In genomic region chr1:151147685-151148084, GRCh38 we compare ENCODE assay signal across 11 cellular contexts. TPM values are rescaled to one million over a fixed set of nuclear protein-coding genes. Genes with fewer than 3 reads are reported as not detected.
DNase-seq lines count a peak whose midpoint lies in the region; ATAC-seq and TF ChIP-seq lines count a peak whose summit lies in the region.
"Had no signal": no experiment of that assay in that cellular context is flagged by ENCODE, and none has a peak within 500 bp of the region (broad histone marks: within the 10 kb centered on the region; RNA-seq: fewer than 3 reads in every experiment).

No MANE protein-coding gene starts in this region.

- H3K4ac ChIP-seq in neuronal stem cell (ENCODE audit: low read length): no peak overlapping the region

- H3K79me1 ChIP-seq in neuronal stem cell (ENCODE audit: low read depth, low read length): no peaks in the 10 kb centered on the region

- WGBS in neuronal stem cell (ENCODE audit: extremely low coverage in 2 of 2, insufficient read length in 2 of 2, insufficient replicate concordance in 1 of 2), 2 donors: no CpG with 5 or more reads among the region's 2 CpGs

- H2AFZ ChIP-seq in KMS-11 (ENCODE audit: low read depth): peak overlapping the region; percentile 99; the same call in 1 of the 2 replicates
- peak overlapping the region; percentile 97 for H2AFZ ChIP-seq in neuronal stem cell (ENCODE audit: low read length)

- ATAC-seq in GM21576 (IDR thresholded peaks at IDR 0.05; ENCODE audit: unreplicated experiment) (no peak), HG03460 (IDR thresholded peaks at IDR 0.05; ENCODE audit: unreplicated experiment) (no peak), GM21786 (IDR thresholded peaks at IDR 0.05; ENCODE audit: unreplicated experiment) (no peak)

- H2AK5ac ChIP-seq in neuronal stem cell (ENCODE audit: low read depth, low read length): no peak overlapping the region

- H4K91ac ChIP-seq in neuronal stem cell (ENCODE audit: low read depth, low read length, poor library complexity): no peak overlapping the region

- H3K4me2 ChIP-seq in KMS-11 (no peak overlapping the region; the same call in 1 of the 2 replicates), neuronal stem cell (ENCODE audit: insufficient read depth, low read length, poor library complexity, severe bottlenecking) (no peak overlapping the region)

- H4K20me1 ChIP-seq in KMS-11 (ENCODE audit: insufficient read depth): no peaks in the 10 kb centered on the region

- no peak overlapping the region for H3K18ac ChIP-seq in neuronal stem cell (ENCODE audit: low read length)

- no peak overlapping the region for H2BK12ac ChIP-seq in neuronal stem cell (ENCODE audit: low read length)

- no peak overlapping the region for H3K4me3 ChIP-seq in KMS-11 (IDR thresholded peaks at IDR 0.05; ENCODE audit: insufficient read depth, low read depth, low read length)
- peak overlapping the region in 1 of 2 donors; percentile 93 for H3K4me3 ChIP-seq in ascending aorta
- H3K4me3 ChIP-seq in neuronal stem cell (ENCODE audit: low read length in 2 of 2): no peak overlapping the region

- H3K4me1 ChIP-seq in KMS-11 (ENCODE audit: low read depth, poor library complexity, severe bottlenecking) (peaks cover 13% of the 10 kb centered on the region), ascending aorta (peaks cover 0 to 16% of the 10 kb centered on the region in 2 donors), neuronal stem cell (ENCODE audit: control insufficient read depth in 2 of 2, insufficient read depth in 1 of 2, low read depth in 1 of 2, low read length in 2 of 2) (peaks cover 27 to 32% of the 10 kb centered on the region in 2 donors)
- H3K4me1 ChIP-seq: prostate gland had no signal

- H3K79me2 ChIP-seq in KMS-11 (ENCODE audit: insufficient read depth, low read depth): no peaks in the 10 kb centered on the region

- intact Hi-C loops in ascending aorta (cut with DNase I): loop anchor here (2.0 kb wide), 1 partner anchor 17 kb away; the partner anchor contains the start of gene LYSMD1

- H3K9me3 ChIP-seq in ascending aorta: no peaks in the 10 kb centered on the region
- H3K9me3 ChIP-seq in neuronal stem cell (replicated peaks in 1 of 2; ENCODE audit: control insufficient read depth in 2 of 2, insufficient read depth in 1 of 2, low read depth in 1 of 2, low read length in 2 of 2): no peaks in the 10 kb centered on the region
- H3K9me3 ChIP-seq: prostate gland had no signal

- H3K36me3 ChIP-seq in KMS-11 (ENCODE audit: insufficient read depth) (no peaks in the 10 kb centered on the region), ascending aorta (no peaks in the 10 kb centered on the region), neuronal stem cell (replicated peaks in 1 of 2; ENCODE audit: control insufficient read depth in 2 of 2, insufficient read depth in 2 of 2, low read length in 2 of 2) (peaks cover 0 to 2% of the 10 kb centered on the region in 2 donors)
- H3K36me3 ChIP-seq: prostate gland had no signal

- H3K27ac ChIP-seq in KMS-11: no peak overlapping the region
- H3K27ac ChIP-seq in ascending aorta: peak overlapping the region; percentile 71 to 82
- H3K27ac ChIP-seq in neuronal stem cell (replicated peaks; ENCODE audit: low read length): no peak overlapping the region

- no peak overlapping the region for H2BK5ac ChIP-seq in neuronal stem cell (ENCODE audit: low read length)

- TF ChIP-seq CTCF in KMS-11 (conservative IDR thresholded peaks at IDR 0.05; ENCODE audit: low read depth, low read length) (no peak), ascending aorta (IDR thresholded peaks at IDR 0.05) (no peak)

- no peak overlapping the region for H2BK120ac ChIP-seq in neuronal stem cell (ENCODE audit: low read depth, low read length)

- DNase-seq in ascending aorta (ENCODE audit: low spot score in 2 of 2): peak in 1 of 2 donors; percentile 40
- no peak for DNase-seq in neuronal stem cell (ENCODE audit: low spot score)
- DNase-seq: amniotic stem cell, T1000 had no signal

- H3K27me3 ChIP-seq in KMS-11 (ENCODE audit: insufficient read depth, low read depth) (peaks cover 36% of the 10 kb centered on the region), ascending aorta (no peaks in the 10 kb centered on the region), neuronal stem cell (ENCODE audit: control insufficient read depth in 3 of 3, insufficient read depth in 3 of 3, low read depth in 1 of 3, low read length in 3 of 3) (peaks cover 0 to 4% (median 0%) of the 10 kb centered on the region in 3 experiments)

- no peak overlapping the region for H4K8ac ChIP-seq in neuronal stem cell (ENCODE audit: low read depth, low read length)

- H3K9ac ChIP-seq in KMS-11 (no peak overlapping the region), neuronal stem cell (ENCODE audit: low read depth, low read length, poor library complexity) (no peak overlapping the region)

- H3K14ac ChIP-seq in neuronal stem cell (ENCODE audit: low read length): no peak overlapping the region

- H3K23ac ChIP-seq in neuronal stem cell (ENCODE audit: low read depth, low read length, poor library complexity): no peak overlapping the region

- no peak overlapping the region for H2BK15ac ChIP-seq in neuronal stem cell (ENCODE audit: low read length)

RNA-seq across cellular contexts. Expression of gene SEMA6C, which starts 1.3 kb away (rescaled TPM):
- total RNA-seq in ascending aorta: 31.8 TPM
- 15.6 TPM for polyA plus RNA-seq in neuronal stem cell (2013, experiment 1 of 2)
- 17.4 TPM for polyA plus RNA-seq in neuronal stem cell (2013, experiment 2 of 2)

RNA-seq across cellular contexts. Expression of gene TNFAIP8L2, which starts 8.8 kb away (rescaled TPM):
- not detected for total RNA-seq in ascending aorta
- not detected for polyA plus RNA-seq in neuronal stem cell (2013, experiment 1 of 2)
- polyA plus RNA-seq in neuronal stem cell (2013, experiment 2 of 2): not detected
- total RNA-seq: Daoy, NCI-H460 had no signal

RNA-seq across cellular contexts. Expression of gene LYSMD1, which starts 18.0 kb away (rescaled TPM):
- 0.85 TPM for total RNA-seq in ascending aorta
- polyA plus RNA-seq in neuronal stem cell (2013, experiment 1 of 2): 7.6 TPM
- polyA plus RNA-seq in neuronal stem cell (2013, experiment 2 of 2): 6.8 TPM

RNA-seq across cellular contexts. Expression of gene SCNM1, which starts 18.3 kb away (rescaled TPM):
- total RNA-seq in ascending aorta: 27.4 TPM
- polyA plus RNA-seq in neuronal stem cell (2013, experiment 1 of 2): 38.6 TPM
- 37.5 TPM for polyA plus RNA-seq in neuronal stem cell (2013, experiment 2 of 2)

RNA-seq across cellular contexts. Expression of gene TMOD4, which starts 28.1 kb away (rescaled TPM):
- not detected for total RNA-seq in ascending aorta
- polyA plus RNA-seq in neuronal stem cell (2013, experiment 1 of 2): 0.24 TPM
- 0.33 TPM for polyA plus RNA-seq in neuronal stem cell (2013, experiment 2 of 2)
- total RNA-seq: NCI-H460 had no signal

Comparison
In these comparisons a context has a peak if more than half of its experiments do, and no peak if none do; other contexts are left out.
1. H3K27ac ChIP-seq: peak in ascending aorta (2 of 2); none in KMS-11 (single experiment) and neuronal stem cell (single experiment).